In genomic region chr1:25992689-25993146, GRCh38 we compare ENCODE assay signal across 1 cellular context.
TF ChIP-seq lines count a peak whose summit lies in the region.

No MANE protein-coding gene starts in this region.

TF ChIP-seq in HepG2, 621 proteins besides CTCF, POLR2A, EP300 and RAD21:
- no peak for TF ChIP-seq ZNF354B (CRISPR knock-in tag; IDR thresholded peaks at IDR 0.05)
- TF ChIP-seq HNRNPH1 (optimal IDR thresholded peaks at IDR 0.05; ENCODE audit: low read depth, low read length) = no peak
- TF ChIP-seq HOXA7 (CRISPR knock-in tag; IDR thresholded peaks at IDR 0.05) = no peak
- TF ChIP-seq NAIF1 (CRISPR knock-in tag; IDR thresholded peaks at IDR 0.05; ENCODE audit: borderline replicate concordance) = no peak
- TF ChIP-seq ZNF766 (CRISPR knock-in tag; IDR thresholded peaks at IDR 0.05; ENCODE audit: borderline replicate concordance) = no peak
- no peak for TF ChIP-seq ARHGAP35 (CRISPR knock-in tag; IDR thresholded peaks at IDR 0.05; ENCODE audit: borderline replicate concordance)
- no peak for TF ChIP-seq ZSCAN9 (CRISPR knock-in tag; IDR thresholded peaks at IDR 0.05; ENCODE audit: borderline replicate concordance)
- no peak for TF ChIP-seq MXD4 (CRISPR knock-in tag; IDR thresholded peaks at IDR 0.05)
- no peak for TF ChIP-seq ZNF800 (CRISPR knock-in tag; IDR thresholded peaks at IDR 0.05)
- TF ChIP-seq PHF5A (CRISPR knock-in tag; IDR thresholded peaks at IDR 0.05; ENCODE audit: low read depth, unreplicated experiment) = no peak
- no peak for TF ChIP-seq HINFP (CRISPR knock-in tag; IDR thresholded peaks at IDR 0.05; ENCODE audit: low read depth)
- no peak for TF ChIP-seq ZMYM3 (CRISPR knock-in tag; IDR thresholded peaks at IDR 0.05)
- TF ChIP-seq DRAP1 (CRISPR knock-in tag; IDR thresholded peaks at IDR 0.05) = no peak
- no peak for TF ChIP-seq MIER3 (CRISPR knock-in tag; IDR thresholded peaks at IDR 0.05; ENCODE audit: borderline replicate concordance)
- no peak for TF ChIP-seq FIP1L1 (IDR thresholded peaks at IDR 0.05; ENCODE audit: borderline replicate concordance, insufficient read depth, low read depth, low read length)
- no peak for TF ChIP-seq BCLAF1 (IDR thresholded peaks at IDR 0.05)
- no peak for TF ChIP-seq PLSCR1 (CRISPR knock-in tag; IDR thresholded peaks at IDR 0.05; ENCODE audit: borderline replicate concordance)
